22 cellular contexts compared by ENCODE assay signal in the genomic region with DNA sequence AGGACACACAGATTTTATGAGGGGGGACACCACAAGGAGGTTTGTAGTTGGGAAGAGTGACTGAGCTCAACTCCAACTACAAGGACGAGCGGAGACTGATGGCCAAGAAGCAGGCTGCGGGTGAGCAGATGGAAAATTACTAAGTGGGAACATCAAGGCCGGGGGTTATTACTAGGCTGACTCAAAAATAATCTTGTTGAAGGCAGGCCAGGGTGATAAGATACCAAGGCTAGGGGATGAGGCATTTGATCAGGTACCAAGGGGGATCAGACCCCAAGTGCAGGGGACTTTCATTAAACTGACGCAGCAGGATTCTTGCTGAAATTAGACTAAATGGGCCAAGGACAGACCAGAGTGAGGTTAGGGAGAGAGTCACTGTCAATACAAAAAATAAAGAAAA.
"Had no signal": no experiment of that assay in that cellular context is flagged by ENCODE, and none has a peak within 500 bp of the region (broad histone marks: within the 10 kb centered on the region; RNA-seq: fewer than 3 reads in every experiment).

No MANE protein-coding gene starts in this region.

- H3K27me3 ChIP-seq: MG63 had no signal

- FAIRE-seq: bronchial epithelial cell had no signal

- H3K9me3 ChIP-seq: MG63 had no signal

- H2AFZ ChIP-seq: PC-9 had no signal

- H3K4me2 ChIP-seq: PC-9 had no signal

- H3K27ac ChIP-seq: PC-9 had no signal

- ATAC-seq: activated T-helper 17 cell treated with anti-CD3 and anti-CD28 coated beads, Interleukin-2, amount 50 U/mL, for 72 hours had no signal

- H3K36me3 ChIP-seq: MG63 had no signal

- H3K4me1 Mint-ChIP-seq: activated B cell treated with CpG ODN at 0.5 μM for 24 hours; activated CD4-positive, alpha-beta memory T cell treated with anti-CD3 and anti-CD28 coated beads, Interleukin-2, amount 10 ng/mL, durations not matched to agents 7 days and 5 days; activated T-helper 17 cell treated with anti-CD3 and anti-CD28 coated beads, Interleukin-2, amount 50 U/mL, for 72 hours had no signal

- H3K4me3 ChIP-seq: MG63, PC-9 had no signal

- H3K36me3 Mint-ChIP-seq: activated naive CD8-positive, alpha-beta T cell had no signal

- H3K4me3 Mint-ChIP-seq: activated B cell treated with CpG ODN at 0.5 μM for 24 hours; activated CD4-positive, alpha-beta memory T cell treated with anti-CD3 and anti-CD28 coated beads, Interleukin-2, amount 10 ng/mL, durations not matched to agents 7 days and 5 days; activated naive CD4-positive, alpha-beta T cell treated with anti-CD3 and anti-CD28 coated beads for 36 hours; activated naive CD8-positive, alpha-beta T cell; activated T-helper 17 cell treated with anti-CD3 and anti-CD28 coated beads, Interleukin-2, amount 50 U/mL, for 72 hours; T-helper 1 cell treated with Interleukin-12 subunit alpha and Interleukin-12 subunit beta and Interleukin-4 antibody, amounts not matched to agents 30 μg/mL and 1 μg/mL, for 36 hours had no signal

- DNase-seq: activated B cell treated with CpG ODN at 0.5 μM for 24 hours; activated CD4-positive, alpha-beta memory T cell treated with anti-CD3 and anti-CD28 coated beads, Interleukin-2, amount 10 ng/mL, durations not matched to agents 7 days and 5 days; activated CD4-positive, alpha-beta T cell treated with anti-CD3 and anti-CD28 coated beads for 1 hour; activated CD4-positive, alpha-beta T cell treated with anti-CD3 and anti-CD28 coated beads, Interleukin-2, amount 50 U/mL, for 1 hour; activated gamma-delta T cell; activated naive CD4-positive, alpha-beta T cell treated with anti-CD3 and anti-CD28 coated beads for 36 hours; activated T-cell treated with anti-CD3 and anti-CD28 coated beads for 4 hours; activated T-cell treated with anti-CD3 and anti-CD28 coated beads, Interleukin-2, amount 50 U/mL, for 48 hours; central memory CD4-positive, alpha-beta T cell; MG63; MV-4-11; NCI-H1092 treated with DMSO at 0.1 percent for 48 hours; NCI-H1417 treated with DMSO at 0.1 percent for 48 hours; NCI-H1694; NCI-H2029; NCI-H510A treated with DMSO at 0.1 percent for 48 hours; PC-9; SHP77 treated with DMSO at 0.1 percent for 48 hours had no signal

- H3K27me3 Mint-ChIP-seq: activated CD4-positive, alpha-beta memory T cell treated with anti-CD3 and anti-CD28 coated beads, Interleukin-2, amount 10 ng/mL, durations not matched to agents 7 days and 5 days had no signal

- H3K9me3 Mint-ChIP-seq: activated B cell treated with CpG ODN at 0.5 μM for 24 hours; activated CD4-positive, alpha-beta memory T cell treated with anti-CD3 and anti-CD28 coated beads, Interleukin-2, amount 10 ng/mL, durations not matched to agents 7 days and 5 days; activated naive CD4-positive, alpha-beta T cell treated with anti-CD3 and anti-CD28 coated beads for 36 hours; activated T-helper 17 cell treated with anti-CD3 and anti-CD28 coated beads, Interleukin-2, amount 50 U/mL, for 72 hours; T-helper 1 cell treated with Interleukin-12 subunit alpha and Interleukin-12 subunit beta and Interleukin-4 antibody, amounts not matched to agents 30 μg/mL and 1 μg/mL, for 36 hours had no signal

- H3K27ac Mint-ChIP-seq: activated B cell treated with CpG ODN at 0.5 μM for 24 hours; activated CD4-positive, alpha-beta memory T cell treated with anti-CD3 and anti-CD28 coated beads, Interleukin-2, amount 10 ng/mL, durations not matched to agents 7 days and 5 days; activated naive CD4-positive, alpha-beta T cell treated with anti-CD3 and anti-CD28 coated beads for 36 hours; activated naive CD8-positive, alpha-beta T cell; activated T-helper 17 cell treated with anti-CD3 and anti-CD28 coated beads, Interleukin-2, amount 50 U/mL, for 72 hours; T-helper 1 cell treated with Interleukin-12 subunit alpha and Interleukin-12 subunit beta and Interleukin-4 antibody, amounts not matched to agents 30 μg/mL and 1 μg/mL, for 36 hours had no signal
